In genomic region chr18:62339106-62339988, GRCh38 we compare ENCODE assay signal across 9 cellular contexts. TPM values are rescaled to one million over a fixed set of nuclear protein-coding genes. Genes with fewer than 3 reads are reported as not detected.
DNase-seq lines count a peak whose midpoint lies in the region; ATAC-seq, FAIRE-seq and TF ChIP-seq lines count a peak whose summit lies in the region.
"Had no signal": no experiment of that assay in that cellular context is flagged by ENCODE, and none has a peak within 500 bp of the region (broad histone marks: within the 10 kb centered on the region; RNA-seq: fewer than 3 reads in every experiment).

No MANE protein-coding gene starts in this region.

- H3K23me2 ChIP-seq in H1 (ENCODE audit: low read depth, low read length), result no peaks in the 10 kb centered on the region

- FAIRE-seq in H1 (lab: Jason Lieb, UNC) (no peak), small intestine (lab: Jason Lieb, UNC) (no peak)

- H2BK15ac ChIP-seq in H1 (ENCODE audit: low read length), result peak overlapping the region; percentile 74; the same call in 1 of the 2 replicates

- peak overlapping the region; percentile 35 for H3K27ac Mint-ChIP-seq in activated naive CD8-positive, alpha-beta T cell
- H3K27ac Mint-ChIP-seq in activated naive CD8-positive, alpha-beta T cell treated with anti-CD3 and anti-CD28 coated beads for 36 hours, result no peak overlapping the region

- TF ChIP-seq POLR2A in H1 (IDR thresholded peaks at IDR 0.05; ENCODE audit: control extremely low read depth in 1 of 2, low read depth in 2 of 2, low read length in 2 of 2), result no peak

- H2BK120ac ChIP-seq in H1 (replicated peaks; ENCODE audit: low read depth, low read length), result no peak overlapping the region

- ATAC-seq in HG03432 (IDR thresholded peaks at IDR 0.05; ENCODE audit: unreplicated experiment), result no peak
- no peak for ATAC-seq in GM18861 (IDR thresholded peaks at IDR 0.05; ENCODE audit: unreplicated experiment)
- no peak for ATAC-seq in GM21825 (IDR thresholded peaks at IDR 0.05; ENCODE audit: unreplicated experiment)

- POLR2A ChIA-PET in PC-9 (lab: Charles Lee; ENCODE audit: unreplicated experiment) (no interaction called here), H1 (lab: Charles Lee; ENCODE audit: partially characterized antibody) (interaction anchor here (1.2 to 2.4 kb wide), 4 partner anchors 7 to 16 kb away, joined by 5 to 13 read pairs (median 6); partner anchors contain the start of gene TNFRSF11A)

- peaks cover 5% of the 10 kb centered on the region for H3K27me3 Mint-ChIP-seq in activated naive CD8-positive, alpha-beta T cell
- peaks cover 19% of the 10 kb centered on the region for H3K27me3 Mint-ChIP-seq in activated naive CD8-positive, alpha-beta T cell treated with anti-CD3 and anti-CD28 coated beads for 36 hours

- no peak overlapping the region for H3K9ac ChIP-seq in H1 (replicated peaks in 1 of 4; ENCODE audit: extremely low read depth in 1 of 4, low read depth in 3 of 4, low read length in 3 of 4)

- H3K9me3 ChIP-seq in PC-9 (ENCODE audit: insufficient read depth, low read depth), result no peaks in the 10 kb centered on the region
- H3K9me3 ChIP-seq in H1 (ENCODE audit: insufficient read depth in 2 of 2, low read depth in 1 of 2, low read length in 1 of 2), result no peaks in the 10 kb centered on the region
- no peaks in the 10 kb centered on the region for H3K9me3 ChIP-seq in small intestine (ENCODE audit: control insufficient read depth, low read depth)

- intact Hi-C loops in PC-9 (cut with micrococcal nuclease; ENCODE audit: unreplicated experiment), result no loop called here

- no peak overlapping the region for H3K14ac ChIP-seq in H1 (ENCODE audit: insufficient read length)

- H3K23ac ChIP-seq in H1 (ENCODE audit: insufficient read length), result no peak overlapping the region

- H3K79me1 ChIP-seq in H1 (ENCODE audit: low read depth, low read length), result no peaks in the 10 kb centered on the region; the same call in 1 of the 2 replicates

- TF ChIP-seq RAD21 in H1 (IDR thresholded peaks at IDR 0.05 in 1 of 2, conservative IDR thresholded peaks at IDR 0.05 in 1 of 2; ENCODE audit: low read depth in 2 of 2, low read length in 2 of 2), result no peak

- no peak overlapping the region for H2AK5ac ChIP-seq in H1 (ENCODE audit: low read depth, low read length)

- H2BK12ac ChIP-seq in H1 (ENCODE audit: low read depth, low read length), result peak overlapping the region; percentile 23; the same call in 1 of the 2 replicates

- peaks cover 17% of the 10 kb centered on the region for H3K4me1 ChIP-seq in PC-9 (replicated peaks; ENCODE audit: insufficient read depth)
- H3K4me1 ChIP-seq in H1 (replicated peaks in 1 of 4; ENCODE audit: control insufficient read depth in 3 of 4, insufficient read depth in 4 of 4, low read length in 3 of 4), result peaks cover 3 to 19% (median 14%) of the 10 kb centered on the region in 4 experiments
- peaks cover 12 to 25% of the 10 kb centered on the region in 2 donors for H3K4me1 ChIP-seq in small intestine (ENCODE audit: control insufficient read depth in 2 of 2, insufficient read depth in 1 of 2, low read depth in 1 of 2, low read length in 1 of 2)

- no peak overlapping the region for H3K56ac ChIP-seq in H1 (replicated peaks; ENCODE audit: insufficient read length, low read depth, low read length)

- H4K20me1 ChIP-seq in PC-9 (ENCODE audit: insufficient read depth) (no peaks in the 10 kb centered on the region), H1 (replicated peaks in 1 of 2; ENCODE audit: control insufficient read depth in 1 of 2, insufficient read depth in 2 of 2, low read length in 2 of 2) (no peaks in the 10 kb centered on the region)

- peaks cover 12% of the 10 kb centered on the region for H3K4me1 Mint-ChIP-seq in activated naive CD8-positive, alpha-beta T cell (ENCODE audit: low read depth)
- H3K4me1 Mint-ChIP-seq in activated naive CD8-positive, alpha-beta T cell treated with anti-CD3 and anti-CD28 coated beads for 36 hours, result peaks cover 5% of the 10 kb centered on the region
- H3K4me1 Mint-ChIP-seq: CD4-positive, alpha-beta memory T cell had no signal

- no peaks in the 10 kb centered on the region for H3K9me2 ChIP-seq in PC-9 (ENCODE audit: insufficient read depth)

- TF ChIP-seq CTCF in PC-9 (conservative IDR thresholded peaks at IDR 0.05), result no peak
- no peak for TF ChIP-seq CTCF in H1 (IDR thresholded peaks at IDR 0.05; ENCODE audit: control extremely low read depth in 1 of 3, insufficient read depth in 1 of 3, low read depth in 1 of 3, low read length in 3 of 3)

- no peak overlapping the region for H2BK5ac ChIP-seq in H1 (ENCODE audit: low read depth, low read length)

- no peak overlapping the region for H4K91ac ChIP-seq in H1 (replicated peaks; ENCODE audit: insufficient read length, low read length)

- H3K4me3 Mint-ChIP-seq in activated naive CD8-positive, alpha-beta T cell, result peak overlapping the region; percentile 18
- H3K4me3 Mint-ChIP-seq in activated naive CD8-positive, alpha-beta T cell treated with anti-CD3 and anti-CD28 coated beads for 36 hours, result no peak overlapping the region

- H2BK20ac ChIP-seq in H1 (ENCODE audit: low read length), result peak overlapping the region; percentile 4; the same call in 1 of the 2 replicates

- H3K4me3 ChIP-seq in PC-9, result no peak overlapping the region
- peak overlapping the region in 3 of 4 experiments; percentile 10 to 48 (median 27); a peak in 6 of 8 replicates for H3K4me3 ChIP-seq in H1 (ENCODE audit: extremely low read depth in 1 of 4, insufficient read depth in 2 of 4, low read depth in 3 of 4, low read length in 4 of 4)
- no peak overlapping the region for H3K4me3 ChIP-seq in small intestine (ENCODE audit: low read depth in 1 of 2, low read length in 2 of 2)

- no peak for DNase-seq in activated naive CD8-positive, alpha-beta T cell treated with anti-CD3 and anti-CD28 coated beads for 36 hours
- DNase-seq in PC-9 (peak in 1 of 2 experiments; percentile 85), H1 (ENCODE audit: low read depth in 1 of 2, low spot score in 2 of 2) (peak in 1 of 2 experiments; percentile 53), small intestine (peak; percentile 84)
- DNase-seq: CD4-positive, alpha-beta memory T cell had no signal

- H3K4ac ChIP-seq in H1 (replicated peaks; ENCODE audit: insufficient read length, low read depth, low read length), result no peak overlapping the region

- H3K36me3 Mint-ChIP-seq in activated naive CD8-positive, alpha-beta T cell, result no peaks in the 10 kb centered on the region
- no peaks in the 10 kb centered on the region for H3K36me3 Mint-ChIP-seq in activated naive CD8-positive, alpha-beta T cell treated with anti-CD3 and anti-CD28 coated beads for 36 hours
- H3K36me3 Mint-ChIP-seq: CD4-positive, alpha-beta memory T cell had no signal

- no peaks in the 10 kb centered on the region for H3K79me2 ChIP-seq in PC-9 (ENCODE audit: low read depth)
- peaks cover 0 to 28% of the 10 kb centered on the region in 2 experiments; a peak in 2 of 4 replicates for H3K79me2 ChIP-seq in H1 (ENCODE audit: control insufficient read depth in 1 of 2, insufficient read depth in 2 of 2, low read length in 2 of 2)

- BruUV-seq in PC-9 (replicated peaks; lab: Mats Ljungman, UMichigan), result no TSS peak

- CTCF ChIA-PET in PC-9 (lab: Charles Lee) (no interaction called here), H1 (lab: Charles Lee; ENCODE audit: partially characterized antibody) (interaction anchor here (0.8 to 3.0 kb wide), 7 partner anchors 11 to 86 kb away, joined by 3 to 14 read pairs (median 4); partner anchors contain the start of gene TNFRSF11A)

- no peak for TF ChIP-seq EP300 in H1 (IDR thresholded peaks at IDR 0.05; ENCODE audit: borderline replicate concordance in 1 of 2, low read depth in 2 of 2, low read length in 2 of 2)

- H3K27ac ChIP-seq in PC-9 (peak overlapping the region; percentile 33; the same call in 1 of the 2 replicates), H1 (ENCODE audit: low read depth, low read length) (no peak overlapping the region), small intestine (ENCODE audit: low read depth in 1 of 2, low read length in 1 of 2) (peak overlapping the region; percentile 75 to 81)

- H3K4me2 ChIP-seq in PC-9, result peak overlapping the region; percentile 63
- H3K4me2 ChIP-seq in H1 (ENCODE audit: insufficient read depth in 1 of 2, low read depth in 2 of 2, low read length in 2 of 2), result peak overlapping the region; percentile 64 to 84

- H3K27me3 ChIP-seq in PC-9 (ENCODE audit: insufficient read depth, low read depth) (no peaks in the 10 kb centered on the region), H1 (replicated peaks in 1 of 4; ENCODE audit: control insufficient read depth in 3 of 4, extremely low read depth in 1 of 4, insufficient read depth in 3 of 4, low read length in 3 of 4) (no peaks in the 10 kb centered on the region), small intestine (ENCODE audit: control insufficient read depth in 2 of 2, insufficient read depth in 2 of 2, low read length in 2 of 2) (no peaks in the 10 kb centered on the region)

- 59% methylated on average over 13 of the region's 15 CpGs; no CpG with 5 or more reads in 1 of the 2 experiments for WGBS in H1 (ENCODE audit: extremely low coverage in 1 of 2, insufficient coverage in 1 of 2, insufficient read length in 1 of 2, insufficient replicate concordance in 2 of 2, low coverage in 1 of 2, low lambda C conversion rate in 2 of 2, missing lambda C conversion rate in 1 of 2), 2 experiments
- WGBS in small intestine, 3 donors, result 18 to 42% (median 29%) methylated on average over 15 of the region's 15 CpGs

- H2AFZ ChIP-seq in PC-9 (no peak overlapping the region), H1 (ENCODE audit: low read length) (no peak overlapping the region)

- H3K9me3 Mint-ChIP-seq in activated naive CD8-positive, alpha-beta T cell (ENCODE audit: low read depth), result no peaks in the 10 kb centered on the region
- no peaks in the 10 kb centered on the region for H3K9me3 Mint-ChIP-seq in activated naive CD8-positive, alpha-beta T cell treated with anti-CD3 and anti-CD28 coated beads for 36 hours
- H3K9me3 Mint-ChIP-seq: CD4-positive, alpha-beta memory T cell had no signal

- no peak overlapping the region for H4K5ac ChIP-seq in H1 (ENCODE audit: insufficient read length, low read depth, low read length)

- peaks cover 9% of the 10 kb centered on the region; the same call in 1 of the 2 replicates for H3F3A ChIP-seq in PC-9 (ENCODE audit: insufficient read depth, low read depth)

- H3K36me3 ChIP-seq in PC-9 (ENCODE audit: low read depth) (no peaks in the 10 kb centered on the region), H1 (ENCODE audit: control insufficient read depth in 2 of 4, insufficient read depth in 4 of 4, low read length in 3 of 4) (no peaks in the 10 kb centered on the region), small intestine (ENCODE audit: control insufficient read depth in 2 of 2, insufficient read depth in 2 of 2, low read length in 2 of 2) (no peaks in the 10 kb centered on the region)

- H4K8ac ChIP-seq in H1 (ENCODE audit: extremely low read depth, insufficient read depth, low read length), result no peak overlapping the region

- 0 out of 2 replicates have a peak overlapping the region, but pooled peaks have one; percentile 4 for H3K18ac ChIP-seq in H1 (ENCODE audit: extremely low read depth, low read length)

RNA-seq across cellular contexts. Expression of gene TNFRSF11A, which starts 14.2 kb away (rescaled TPM):
- total RNA-seq in activated naive CD8-positive, alpha-beta T cell treated with anti-CD3 and anti-CD28 coated beads for 36 hours, result 1 to 10 TPM; 2.4 to 2.7 TPM
- total RNA-seq in PC-9 (2021), result 6.3 and 6.7 TPM in 2 replicates
- 10.6 and 11.1 TPM in 2 replicates for total RNA-seq in H1 (2021; fragmentation: NEBNext Ultra II Directional; extraction: Animal tissue kit (Norgen Biotek cat#: 25700))
- polyA plus RNA-seq in H1 (2011; rRNA removed), result 8.1 and 8.7 TPM in 2 replicates
- 7.4 TPM for polyA plus RNA-seq in H1 (2011; cell fraction: cytosol; rRNA removed)
- 16.5 TPM for polyA plus RNA-seq in H1 (2011; cell fraction: nucleus; rRNA removed)
- 6.6 to 12.8 TPM (median 10.3 TPM) in 4 replicates for polyA plus RNA-seq in H1 (2012, experiment 1 of 2)
- polyA plus RNA-seq in H1 (2012, experiment 2 of 2), result 3.3 TPM
- polyA plus RNA-seq in H1 (2013, experiment 1 of 2), result 5.3 TPM
- polyA plus RNA-seq in H1 (2013, experiment 2 of 2), result 5.4 TPM
- 10.9 and 14.6 TPM in 2 replicates for polyA minus RNA-seq in H1 (2011; rRNA and poly(A)+ RNA removed)
- 6.7 TPM for polyA minus RNA-seq in H1 (2011; cell fraction: cytosol; rRNA and poly(A)+ RNA removed)
- 20.2 TPM for polyA minus RNA-seq in H1 (2011; cell fraction: nucleus; rRNA and poly(A)+ RNA removed)
- 10 to 100 TPM; 15.0 to 23.5 (median 16.5) TPM for polyA plus RNA-seq in small intestine

Comparison
In these comparisons a context has a peak if more than half of its experiments do, and no peak if none do; other contexts are left out.
1. H3K4me3 ChIP-seq: peak in H1 (3 of 4); none in PC-9 (single experiment) and small intestine (0 of 2).